ENCODE assay signal across 8 cellular contexts in the genomic region with DNA sequence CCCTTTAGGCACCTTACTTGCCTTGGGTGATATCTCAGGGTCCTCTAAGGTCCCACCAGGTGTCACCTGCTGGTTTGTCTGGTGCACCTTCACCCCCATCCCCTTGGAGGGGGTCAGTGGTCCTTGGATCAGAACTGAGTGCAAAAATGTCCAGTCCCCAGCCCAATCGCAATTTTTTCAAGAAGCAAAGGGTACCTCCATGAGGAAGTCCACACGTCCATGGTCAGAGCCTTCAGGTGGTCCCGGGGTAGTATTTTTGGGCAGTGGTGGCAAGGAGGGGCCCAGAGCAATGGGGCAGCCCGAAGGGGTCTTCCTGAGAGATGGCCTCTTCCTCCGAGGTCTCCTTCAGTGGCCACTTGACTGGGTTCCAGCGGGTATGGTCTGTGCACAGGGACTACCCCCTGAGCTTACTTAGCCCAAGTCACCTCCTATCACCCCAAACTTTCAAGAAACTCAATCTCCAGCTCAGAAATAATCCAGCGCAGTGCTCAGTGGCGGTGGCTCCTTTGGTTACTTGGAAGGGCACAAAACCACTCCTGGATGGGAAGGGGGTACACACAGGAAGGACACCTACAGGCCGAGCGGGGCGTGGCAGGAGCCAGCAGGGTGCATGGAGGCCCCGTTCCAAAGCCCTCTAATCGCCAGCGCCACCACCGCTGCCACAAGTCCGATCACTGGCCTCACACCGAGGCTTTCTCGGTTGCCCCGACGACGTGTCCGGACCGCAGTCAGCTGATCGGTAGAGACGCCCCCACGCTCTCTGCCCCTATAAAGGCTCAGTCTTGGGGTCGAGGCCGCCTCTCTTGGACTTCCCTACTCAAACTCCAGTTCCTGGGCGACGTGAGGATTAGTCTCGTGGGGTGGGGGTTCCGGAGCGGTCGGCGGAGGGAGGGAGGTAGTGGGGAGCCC. TPM values are rescaled to one million over a fixed set of nuclear protein-coding genes. Genes with fewer than 3 reads are reported as not detected.
DNase-seq lines count a peak whose midpoint lies in the region; ATAC-seq and TF ChIP-seq lines count a peak whose summit lies in the region.

No MANE protein-coding gene starts in this region.

- H3K27ac ChIP-seq in GM23248, result no peak overlapping the region
- no peak overlapping the region for H3K27ac ChIP-seq in PC-9
- H3K27ac ChIP-seq in right atrium auricular region, result no peak overlapping the region

- H3K9me2 ChIP-seq in GM23248 (ENCODE audit: insufficient read depth) (no peaks in the 10 kb centered on the region), PC-9 (ENCODE audit: insufficient read depth) (no peaks in the 10 kb centered on the region)

- peak overlapping the region; percentile 71 for H2AFZ ChIP-seq in GM23248
- H2AFZ ChIP-seq in PC-9, result no peak overlapping the region

- H3K36me3 Mint-ChIP-seq in activated naive CD8-positive, alpha-beta T cell treated with anti-CD3 and anti-CD28 coated beads for 36 hours, result peaks cover 5% of the 10 kb centered on the region

- no peaks in the 10 kb centered on the region for H3K9me3 Mint-ChIP-seq in activated naive CD8-positive, alpha-beta T cell treated with anti-CD3 and anti-CD28 coated beads for 36 hours

- no peak for DNase-seq in BJ (ENCODE audit: low read depth)
- DNase-seq in GM23248, result peak; percentile 61
- DNase-seq in PC-9, result no peak
- peak; percentile 61 for DNase-seq in activated naive CD8-positive, alpha-beta T cell treated with anti-CD3 and anti-CD28 coated beads for 36 hours
- peak; percentile 72 for DNase-seq in right atrium auricular region (ENCODE audit: low spot score)
- peak; percentile 58 for DNase-seq in putamen (ENCODE audit: low spot score)

- no peaks in the 10 kb centered on the region for H3K27me3 Mint-ChIP-seq in activated naive CD8-positive, alpha-beta T cell treated with anti-CD3 and anti-CD28 coated beads for 36 hours

- in situ Hi-C loops in GM23248 (cut with MboI), result no loop called here

- peak overlapping the region; percentile 62 for H3K4me2 ChIP-seq in GM23248 (ENCODE audit: unreplicated experiment)
- H3K4me2 ChIP-seq in PC-9, result no peak overlapping the region

- BruUV-seq in PC-9 (replicated peaks; lab: Mats Ljungman, UMichigan), result TSS peak; percentile 19

- intact Hi-C loops in PC-9 (cut with micrococcal nuclease; ENCODE audit: unreplicated experiment), result loop anchor here (1.0 kb wide), 1 partner anchor 13 kb away; no protein-coding TSS in a partner anchor

- ATAC-seq in GM18907 (IDR thresholded peaks at IDR 0.05; ENCODE audit: unreplicated experiment), result no peak
- ATAC-seq in GM19023 (IDR thresholded peaks at IDR 0.05; ENCODE audit: unreplicated experiment), result no peak

- no peak overlapping the region; the same call in 1 of the 2 replicates for H3K9ac ChIP-seq in GM23248

- WGBS in GM23248 (ENCODE audit: low coverage in 1 of 2, low lambda C conversion rate in 2 of 2, missing lambda C conversion rate in 2 of 2), 2 experiments, result 26% methylated on average over 33 to 35 of the region's 35 CpGs

- peak overlapping the region; percentile 40 for H3K4me3 Mint-ChIP-seq in activated naive CD8-positive, alpha-beta T cell treated with anti-CD3 and anti-CD28 coated beads for 36 hours

- TF ChIP-seq CTCF in BJ (IDR thresholded peaks at IDR 0.05; ENCODE audit: insufficient read depth, low read depth, low read length) (peak; percentile 44), PC-9 (conservative IDR thresholded peaks at IDR 0.05) (no peak), right atrium auricular region (IDR thresholded peaks at IDR 0.05) (peak; percentile 17 to 46)

- H4K20me1 ChIP-seq in GM23248 (ENCODE audit: insufficient read depth) (no peaks in the 10 kb centered on the region), PC-9 (ENCODE audit: insufficient read depth) (no peaks in the 10 kb centered on the region)

- H3K4me1 Mint-ChIP-seq in activated naive CD8-positive, alpha-beta T cell treated with anti-CD3 and anti-CD28 coated beads for 36 hours, result peaks cover 31% of the 10 kb centered on the region

- CTCF ChIA-PET in BJ (lab: Yijun Ruan, JAX), result interaction anchor here (1.2 to 15.0 kb wide), 4 partner anchors 9 to 121 kb away, joined by 3 to 162 read pairs (median 7); partner anchors contain the start of gene GIGYF1
- CTCF ChIA-PET in PC-9 (lab: Charles Lee), result interaction anchor here (0.6 kb wide), 1 partner anchor 33 kb away, joined by 5 read pairs; the partner anchor contains the start of gene PCOLCE

- no peaks in the 10 kb centered on the region for H3F3A ChIP-seq in GM23248 (ENCODE audit: insufficient read depth)
- peaks cover 17% of the 10 kb centered on the region for H3F3A ChIP-seq in PC-9 (ENCODE audit: insufficient read depth, low read depth)

- H3K4me3 ChIP-seq in BJ (ENCODE audit: low read depth, low read length), result no peak overlapping the region
- 0 out of 2 replicates have a peak overlapping the region, but pooled peaks have one; percentile 5 for H3K4me3 ChIP-seq in GM23248
- H3K4me3 ChIP-seq in PC-9, result no peak overlapping the region
- peak overlapping the region in 1 of 2 donors; percentile 45 for H3K4me3 ChIP-seq in right atrium auricular region

- H3K9me3 ChIP-seq in GM23248 (ENCODE audit: low read depth), result no peaks in the 10 kb centered on the region
- H3K9me3 ChIP-seq in PC-9 (ENCODE audit: insufficient read depth, low read depth), result no peaks in the 10 kb centered on the region
- no peaks in the 10 kb centered on the region for H3K9me3 ChIP-seq in right atrium auricular region

- H3K27me3 ChIP-seq in BJ (ENCODE audit: control insufficient read depth, insufficient read depth, low read length), result no peaks in the 10 kb centered on the region
- H3K27me3 ChIP-seq in GM23248 (replicated peaks; ENCODE audit: insufficient read depth), result no peaks in the 10 kb centered on the region; the same call in 1 of the 2 replicates
- H3K27me3 ChIP-seq in PC-9 (ENCODE audit: insufficient read depth, low read depth), result no peaks in the 10 kb centered on the region
- H3K27me3 ChIP-seq in right atrium auricular region, result no peaks in the 10 kb centered on the region

- H3K4me1 ChIP-seq in GM23248 (ENCODE audit: insufficient read depth) (no peaks in the 10 kb centered on the region), PC-9 (replicated peaks; ENCODE audit: insufficient read depth) (no peaks in the 10 kb centered on the region), right atrium auricular region (peaks cover 0 to 18% of the 10 kb centered on the region in 2 donors)

- H3K79me2 ChIP-seq in GM23248 (ENCODE audit: insufficient read depth) (no peaks in the 10 kb centered on the region), PC-9 (ENCODE audit: low read depth) (no peaks in the 10 kb centered on the region)

- peak overlapping the region; percentile 56 for H3K27ac Mint-ChIP-seq in activated naive CD8-positive, alpha-beta T cell treated with anti-CD3 and anti-CD28 coated beads for 36 hours

- H3K36me3 ChIP-seq in BJ (ENCODE audit: control insufficient read depth, insufficient read depth, low read length) (no peaks in the 10 kb centered on the region), GM23248 (ENCODE audit: low read depth) (no peaks in the 10 kb centered on the region), PC-9 (ENCODE audit: low read depth) (no peaks in the 10 kb centered on the region), right atrium auricular region (peaks cover 2% of the 10 kb centered on the region)

- POLR2A ChIA-PET in BJ (lab: Charles Lee) (interaction anchor here (0.6 kb wide), 1 partner anchor 15 kb away, joined by 3 read pairs; no protein-coding TSS in a partner anchor), PC-9 (lab: Charles Lee; ENCODE audit: unreplicated experiment) (no interaction called here)

RNA-seq across cellular contexts. Expression of gene SAP25, which starts 4.5 kb away (rescaled TPM):
- polyA plus RNA-seq in BJ (2011; rRNA removed) (0.20 and 0.34 TPM in 2 replicates), GM23248 (2016; fragmentation: Nextera tagmentation; extraction: Ambion mirVana) (0.42 TPM in 1 of 2 replicates, not detected in the other)
- polyA minus RNA-seq in BJ (2011; rRNA and poly(A)+ RNA removed), result not detected in 2 replicates
- total RNA-seq in GM23248 (2014; rRNA removed; shearing (Covaris generic)), result not detected in 2 replicates
- total RNA-seq in PC-9 (2021) (11.0 and 15.3 TPM in 2 replicates), right atrium auricular region (not detected)
- 1 to 10 TPM; 4.4 to 6.0 TPM for total RNA-seq in activated naive CD8-positive, alpha-beta T cell treated with anti-CD3 and anti-CD28 coated beads for 36 hours

RNA-seq across cellular contexts. Expression of gene LRCH4, which starts 16.7 kb away (rescaled TPM):
- 9.1 and 20.0 TPM in 2 replicates for polyA plus RNA-seq in BJ (2011; rRNA removed)
- 15.5 and 23.0 TPM in 2 replicates for polyA minus RNA-seq in BJ (2011; rRNA and poly(A)+ RNA removed)
- 13.6 and 29.2 TPM in 2 replicates for total RNA-seq in GM23248 (2014; rRNA removed; shearing (Covaris generic))
- 11.0 and 12.9 TPM in 2 replicates for polyA plus RNA-seq in GM23248 (2016; fragmentation: Nextera tagmentation; extraction: Ambion mirVana)
- 86.6 and 89.6 TPM in 2 replicates for total RNA-seq in PC-9 (2021)
- 10 to 100 TPM; 65.6 to 68.1 TPM for total RNA-seq in activated naive CD8-positive, alpha-beta T cell treated with anti-CD3 and anti-CD28 coated beads for 36 hours
- total RNA-seq in right atrium auricular region, result 10 to 100 TPM; 23.0 to 46.2 TPM

RNA-seq across cellular contexts. Expression of gene FBXO24, which starts 16.9 kb away (rescaled TPM):
- 0.33 and 0.40 TPM in 2 replicates for polyA plus RNA-seq in BJ (2011; rRNA removed)
- polyA minus RNA-seq in BJ (2011; rRNA and poly(A)+ RNA removed), result 0.98 and 1.2 TPM in 2 replicates
- total RNA-seq in GM23248 (2014; rRNA removed; shearing (Covaris generic)), result 0.43 and 0.89 TPM in 2 replicates
- 0.11 and 0.38 TPM in 2 replicates for polyA plus RNA-seq in GM23248 (2016; fragmentation: Nextera tagmentation; extraction: Ambion mirVana)
- 2.7 and 4.6 TPM in 2 replicates for total RNA-seq in PC-9 (2021)
- total RNA-seq in activated naive CD8-positive, alpha-beta T cell treated with anti-CD3 and anti-CD28 coated beads for 36 hours, result under 1 TPM; 0.54 to 0.80 TPM
- total RNA-seq in right atrium auricular region, result under 1 TPM in 1 of 2 donors, not detected in 1; 0.20 TPM

RNA-seq across cellular contexts. Expression of gene AGFG2, which starts 30.2 kb away (rescaled TPM):
- polyA plus RNA-seq in BJ (2011; rRNA removed), result 6.3 and 10.9 TPM in 2 replicates
- polyA minus RNA-seq in BJ (2011; rRNA and poly(A)+ RNA removed), result 4.2 and 7.7 TPM in 2 replicates
- 4.8 and 4.9 TPM in 2 replicates for total RNA-seq in GM23248 (2014; rRNA removed; shearing (Covaris generic))
- 6.5 and 7.3 TPM in 2 replicates for polyA plus RNA-seq in GM23248 (2016; fragmentation: Nextera tagmentation; extraction: Ambion mirVana)
- total RNA-seq in PC-9 (2021), result 30.4 and 35.2 TPM in 2 replicates
- total RNA-seq in activated naive CD8-positive, alpha-beta T cell treated with anti-CD3 and anti-CD28 coated beads for 36 hours, result 10 to 100 TPM; 52.4 to 55.4 TPM
- total RNA-seq in right atrium auricular region, result 10 to 100 TPM; 16.4 to 25.8 TPM

RNA-seq across cellular contexts. Expression of gene PCOLCE, which starts 33.0 kb away (rescaled TPM):
- polyA plus RNA-seq in BJ (2011; rRNA removed), result 173 and 433 TPM in 2 replicates
- 38.8 and 47.4 TPM in 2 replicates for polyA minus RNA-seq in BJ (2011; rRNA and poly(A)+ RNA removed)
- 211 and 267 TPM in 2 replicates for total RNA-seq in GM23248 (2014; rRNA removed; shearing (Covaris generic))
- 536 and 544 TPM in 2 replicates for polyA plus RNA-seq in GM23248 (2016; fragmentation: Nextera tagmentation; extraction: Ambion mirVana)
- 25.1 and 35.2 TPM in 2 replicates for total RNA-seq in PC-9 (2021)
- total RNA-seq in activated naive CD8-positive, alpha-beta T cell treated with anti-CD3 and anti-CD28 coated beads for 36 hours, result 1 to 10 TPM; 4.0 TPM
- total RNA-seq in right atrium auricular region, result 10 to 100 TPM; 25.4 to 39.0 TPM

Comparison
In these comparisons a context has a peak if more than half of its experiments do, and no peak if none do; other contexts are left out.
1. DNase-seq: peak in GM23248 (single experiment), activated naive CD8-positive, alpha-beta T cell treated with anti-CD3 and anti-CD28 coated beads for 36 hours (single experiment), right atrium auricular region (single experiment) and putamen (single experiment); none in BJ (single experiment) and PC-9 (0 of 2).